Comparison of ENCODE assay signal across 1 cellular context in genomic region chr22:38950527-38951111, GRCh38.
TF ChIP-seq lines count a peak whose summit lies in the region.

No MANE protein-coding gene starts in this region.

TF ChIP-seq in H1, 55 proteins besides CTCF, POLR2A, EP300 and RAD21:
- no peak for TF ChIP-seq GTF2F1 (IDR thresholded peaks at IDR 0.05; ENCODE audit: borderline replicate concordance, low read depth, low read length)
- TF ChIP-seq SP2 (IDR thresholded peaks at IDR 0.05; ENCODE audit: low read length): no peak
- TF ChIP-seq SIRT6 (IDR thresholded peaks at IDR 0.05; ENCODE audit: low read length): no peak
- no peak for TF ChIP-seq SP1 (IDR thresholded peaks at IDR 0.05; ENCODE audit: low read depth, low read length)
